Comparison of ENCODE assay signal across 12 cellular contexts in genomic region chr9:134063876-134064450, GRCh38.
"Had no signal": no experiment of that assay in that cellular context is flagged by ENCODE, and none has a peak within 500 bp of the region (broad histone marks: within the 10 kb centered on the region; RNA-seq: fewer than 3 reads in every experiment).

No MANE protein-coding gene starts in this region.

- H3K27me3 ChIP-seq: gastrocnemius medialis, transverse colon had no signal

- H3K27me3 Mint-ChIP-seq: activated naive CD8-positive, alpha-beta T cell treated with anti-CD3 and anti-CD28 coated beads, Interleukin-2, amount 50 U/mL, for 24 hours; T-helper 17 cell had no signal

- H3K36me3 Mint-ChIP-seq: stimulated activated effector memory CD8-positive, alpha-beta T cell treated with anti-CD3 and anti-CD28 coated beads, Interleukin-12 subunit alpha, Interleukin-12 subunit beta, amount 100 ng/mL, for 72 hours had no signal

- DNase-seq: activated CD4-positive, alpha-beta T cell treated with anti-CD3 and anti-CD28 coated beads for 48 hours; activated CD8-positive, alpha-beta T cell treated with anti-CD3 and anti-CD28 coated beads, Interleukin-2, amount 10 ng/mL, durations not matched to agents 7 days and 5 days; activated gamma-delta T cell treated with Interleukin-2 at 50 U/mL for 16 hours; activated naive CD8-positive, alpha-beta T cell treated with anti-CD3 and anti-CD28 coated beads, Interleukin-2, amount 50 U/mL, for 24 hours; activated T-cell treated with anti-CD3 and anti-CD28 coated beads, Interleukin-2, amount 50 U/mL, for 72 hours; erythroblast; gastrocnemius medialis; transverse colon had no signal

- H3K4me3 ChIP-seq: transverse colon had no signal

- H3K4me3 Mint-ChIP-seq: activated naive CD8-positive, alpha-beta T cell treated with anti-CD3 and anti-CD28 coated beads, Interleukin-2, amount 50 U/mL, for 24 hours; endodermal cell; stimulated activated effector memory CD8-positive, alpha-beta T cell treated with anti-CD3 and anti-CD28 coated beads, Interleukin-12 subunit alpha, Interleukin-12 subunit beta, amount 100 ng/mL, for 72 hours had no signal

- H3K27ac Mint-ChIP-seq: activated naive CD8-positive, alpha-beta T cell treated with anti-CD3 and anti-CD28 coated beads, Interleukin-2, amount 50 U/mL, for 24 hours; activated T-cell treated with anti-CD3 and anti-CD28 coated beads, Interleukin-2, amount 50 U/mL, for 72 hours; stimulated activated effector memory CD8-positive, alpha-beta T cell treated with anti-CD3 and anti-CD28 coated beads, Interleukin-12 subunit alpha, Interleukin-12 subunit beta, amount 100 ng/mL, for 72 hours; T-helper 17 cell had no signal

- H3K27ac ChIP-seq: transverse colon had no signal

- ATAC-seq: activated CD8-positive, alpha-beta T cell treated with anti-CD3 and anti-CD28 coated beads, Interleukin-2, amount 10 ng/mL, durations not matched to agents 7 days and 5 days; activated naive CD8-positive, alpha-beta T cell treated with anti-CD3 and anti-CD28 coated beads, Interleukin-2, amount 50 U/mL, for 24 hours; activated T-cell treated with anti-CD3 and anti-CD28 coated beads, Interleukin-2, amount 50 U/mL, for 72 hours; gastrocnemius medialis; stimulated activated effector memory CD8-positive, alpha-beta T cell treated with anti-CD3 and anti-CD28 coated beads, Interleukin-12 subunit alpha, Interleukin-12 subunit beta, amount 100 ng/mL, for 72 hours; T-helper 17 cell had no signal

- H3K9me3 ChIP-seq: gastrocnemius medialis, neutrophil, transverse colon had no signal

- H3K9me3 Mint-ChIP-seq: activated naive CD8-positive, alpha-beta T cell treated with anti-CD3 and anti-CD28 coated beads, Interleukin-2, amount 50 U/mL, for 24 hours; activated T-cell treated with anti-CD3 and anti-CD28 coated beads, Interleukin-2, amount 50 U/mL, for 72 hours; endodermal cell; stimulated activated effector memory CD8-positive, alpha-beta T cell treated with anti-CD3 and anti-CD28 coated beads, Interleukin-12 subunit alpha, Interleukin-12 subunit beta, amount 100 ng/mL, for 72 hours had no signal

- H3K36me3 ChIP-seq: gastrocnemius medialis, transverse colon had no signal
